Comparison of ENCODE assay signal across 15 cellular contexts in genomic region chr21:39051561-39051949, GRCh38.
DNase-seq lines count a peak whose midpoint lies in the region; ATAC-seq, FAIRE-seq and TF ChIP-seq lines count a peak whose summit lies in the region.
"Had no signal": no experiment of that assay in that cellular context is flagged by ENCODE, and none has a peak within 500 bp of the region (broad histone marks: within the 10 kb centered on the region; RNA-seq: fewer than 3 reads in every experiment).

No MANE protein-coding gene starts in this region.

- WGBS in IMR-90 (ENCODE audit: extremely low coverage in 2 of 2, insufficient read length in 1 of 2), 2 experiments: no CpG with 5 or more reads among the region's 4 CpGs

- H3K4ac ChIP-seq in IMR-90 (ENCODE audit: low read depth, low read length): peak overlapping the region; percentile 75

- DNase-seq in AG20443 (ENCODE audit: low spot score) (peak; percentile 85), IMR-90 (peak; percentile 88), epithelial cell of esophagus (ENCODE audit: low read depth) (peak; percentile 99), immature natural killer cell (no peak), kidney (no peak)
- DNase-seq in central memory CD4-positive, alpha-beta T cell: no peak
- DNase-seq: activated CD4-positive, CD25-positive, alpha-beta regulatory T cell; activated CD8-positive, alpha-beta memory T cell treated with anti-CD3 and anti-CD28 coated beads, Interleukin-2, amount 50 U/mL, for 48 hours; activated naive CD4-positive, alpha-beta T cell treated with anti-CD3 and anti-CD28 coated beads, Interleukin-2, amount 50 U/mL, for 16 hours; C1 segment of cervical spinal cord; pancreas; stimulated activated CD8-positive, alpha-beta memory T cell treated with anti-CD3 and anti-CD28 coated beads, Interleukin-4, amount 100 ng/mL, for 48 hours had no signal

- H3K14ac ChIP-seq in IMR-90 (replicated peaks; ENCODE audit: low read depth, low read length): peak overlapping the region; percentile 72; the same call in 1 of the 2 replicates

- H3K9me3 ChIP-seq in IMR-90 (ENCODE audit: control insufficient read depth, insufficient read depth, low read length) (no peaks in the 10 kb centered on the region), kidney (ENCODE audit: control insufficient read depth in 1 of 2, low read length in 2 of 2) (no peaks in the 10 kb centered on the region)
- H3K9me3 ChIP-seq: pancreas had no signal

- CTCF ChIA-PET in IMR-90 (lab: Yijun Ruan, JAX): interaction anchor here (0.5 kb wide), 1 partner anchor 245 kb away, joined by 3 read pairs; no protein-coding TSS in a partner anchor

- H3K27me3 Mint-ChIP-seq in nephron (ENCODE audit: low read depth): no peaks in the 10 kb centered on the region
- H3K27me3 Mint-ChIP-seq in immature natural killer cell (ENCODE audit: low read depth in 3 of 3): peaks cover 2 to 5% (median 2%) of the 10 kb centered on the region in 3 donors

- peak overlapping the region in 1 of 2 experiments; percentile 59; a peak in 1 of 4 replicates for H4K8ac ChIP-seq in IMR-90 (ENCODE audit: low read depth in 2 of 2, low read length in 2 of 2)

- H3K4me3 Mint-ChIP-seq in nephron (no peak overlapping the region), immature natural killer cell (no peak overlapping the region)

- H3K4me1 Mint-ChIP-seq in nephron: peaks cover 23% of the 10 kb centered on the region
- H3K4me1 Mint-ChIP-seq in immature natural killer cell: no peaks in the 10 kb centered on the region

- peak overlapping the region; percentile 93; the same call in 1 of the 3 replicates for H2BK15ac ChIP-seq in IMR-90 (ENCODE audit: low read depth, low read length)

- no peak overlapping the region for H3K56ac ChIP-seq in IMR-90 (ENCODE audit: extremely low read depth, insufficient read depth, low read length)

- H3K18ac ChIP-seq in IMR-90 (ENCODE audit: low read depth, low read length): no peak overlapping the region; the same call in 1 of the 2 replicates

- no peaks in the 10 kb centered on the region for H3K79me1 ChIP-seq in IMR-90 (ENCODE audit: low read depth in 1 of 2, low read length in 2 of 2)

- H2AK5ac ChIP-seq in IMR-90 (ENCODE audit: low read depth, low read length): 0 out of 2 replicates have a peak overlapping the region, but pooled peaks have one; percentile 71

- no peak for TF ChIP-seq POLR2A in IMR-90 (IDR thresholded peaks at IDR 0.05; ENCODE audit: low read depth, low read length)

- peak overlapping the region; percentile 57; the same call in 1 of the 2 replicates for H4K91ac ChIP-seq in IMR-90 (ENCODE audit: insufficient read depth, low read depth, low read length)

- no TSS peak for BruUV-seq in IMR-90 (replicated peaks; lab: Mats Ljungman, UMichigan)

- POLR2A ChIA-PET in IMR-90 (lab: Charles Lee; ENCODE audit: unreplicated experiment): no interaction called here

- H2BK5ac ChIP-seq in IMR-90 (ENCODE audit: low read depth, low read length, poor library complexity, severe bottlenecking): peak overlapping the region; percentile 73

- H3K9me1 ChIP-seq in IMR-90 (ENCODE audit: insufficient read depth, low read length): peaks cover 12% of the 10 kb centered on the region; the same call in 1 of the 2 replicates

- no peak overlapping the region for H3K9ac ChIP-seq in IMR-90 (ENCODE audit: low read depth, low read length)
- H3K9ac ChIP-seq in kidney (ENCODE audit: low read length in 2 of 2): no peak overlapping the region

- H3K9me3 Mint-ChIP-seq in nephron: no peaks in the 10 kb centered on the region
- H3K9me3 Mint-ChIP-seq in immature natural killer cell: no peaks in the 10 kb centered on the region

- no peaks in the 10 kb centered on the region for H4K20me1 ChIP-seq in IMR-90 (ENCODE audit: insufficient read depth, low read length)

- H3K27ac Mint-ChIP-seq in nephron (peak overlapping the region in 2 of 3 experiments; percentile 71 to 72), immature natural killer cell (no peak overlapping the region)

- TF ChIP-seq CTCF in IMR-90 (conservative IDR thresholded peaks at IDR 0.05; ENCODE audit: low read depth, low read length): no peak
- TF ChIP-seq CTCF in epithelial cell of esophagus (IDR thresholded peaks at IDR 0.05; ENCODE audit: insufficient read depth, low read depth, low read length, missing control alignments): peak; percentile 21
- no peak for TF ChIP-seq CTCF in nephron (IDR thresholded peaks at IDR 0.05; ENCODE audit: unreplicated experiment in 3 of 3)
- no peak for TF ChIP-seq CTCF in kidney (IDR thresholded peaks at IDR 0.05; ENCODE audit: borderline replicate concordance, extremely low read depth, insufficient read depth)

- peak overlapping the region; percentile 88 for H2BK20ac ChIP-seq in IMR-90 (ENCODE audit: low read depth, low read length)

- peaks cover 4% of the 10 kb centered on the region; the same call in 1 of the 2 replicates for H3K4me1 ChIP-seq in IMR-90 (ENCODE audit: control insufficient read depth, insufficient read depth, low read length)
- H3K4me1 ChIP-seq in kidney (ENCODE audit: control insufficient read depth in 1 of 2, insufficient read depth in 1 of 2, low read depth in 1 of 2, low read length in 2 of 2): peaks cover 0 to 5% of the 10 kb centered on the region in 2 donors
- H3K4me1 ChIP-seq: pancreas had no signal

- H3K27me3 ChIP-seq in IMR-90 (ENCODE audit: control insufficient read depth, insufficient read depth, low read length): peaks cover 2% of the 10 kb centered on the region; the same call in 1 of the 2 replicates
- H3K27me3 ChIP-seq: pancreas had no signal

- H3K23ac ChIP-seq in IMR-90 (ENCODE audit: low read depth, low read length): peak overlapping the region; percentile 64; the same call in 1 of the 2 replicates

- H2AK9ac ChIP-seq in IMR-90 (replicated peaks; ENCODE audit: low read depth, low read length, poor library complexity): peak overlapping the region; percentile 76

- in situ Hi-C loops in IMR-90 (cut with MboI; ENCODE audit: low sequenced_read_pairs): no loop called here

- peak overlapping the region; percentile 84 for H2AFZ ChIP-seq in IMR-90 (replicated peaks; ENCODE audit: low read length, poor library complexity)

- peak; percentile 30; the same call in 1 of the 2 replicates for TF ChIP-seq RAD21 in IMR-90 (IDR thresholded peaks at IDR 0.05; ENCODE audit: low read length)

- H3K4me2 ChIP-seq in IMR-90 (ENCODE audit: low read depth, low read length): no peak overlapping the region

- no peak overlapping the region for H3K4me3 ChIP-seq in IMR-90 (ENCODE audit: insufficient read depth, low read depth, low read length)
- no peak overlapping the region for H3K4me3 ChIP-seq in epithelial cell of esophagus (ENCODE audit: low read length)
- no peak overlapping the region for H3K4me3 ChIP-seq in kidney (ENCODE audit: low read length in 2 of 2)
- H3K4me3 ChIP-seq: lung, pancreas had no signal

- H3K27ac ChIP-seq in IMR-90 (ENCODE audit: insufficient read depth, low read length) (no peak overlapping the region; the same call in 1 of the 2 replicates), kidney (ENCODE audit: low read depth in 2 of 2, low read length in 2 of 2) (no peak overlapping the region)
- H3K27ac ChIP-seq: pancreas had no signal

- H2BK120ac ChIP-seq in IMR-90 (ENCODE audit: low read depth, low read length): peak overlapping the region; percentile 80

- intact Hi-C loops in IMR-90 (cut with micrococcal nuclease) (no loop called here), kidney (cut with DNase I) (no loop called here)

- dilution Hi-C loops in IMR-90 (cut with HindIII; ENCODE audit: low sequenced_read_pairs, unreplicated experiment): no loop called here

- peak; percentile 89 for ATAC-seq in IMR-90 (ENCODE audit: low read depth)
- ATAC-seq in GM19351 (IDR thresholded peaks at IDR 0.05; ENCODE audit: unreplicated experiment): no peak
- ATAC-seq: pancreas had no signal

- H3K36me3 ChIP-seq in IMR-90 (ENCODE audit: control insufficient read depth, insufficient read depth, low read length) (no peaks in the 10 kb centered on the region), kidney (ENCODE audit: control insufficient read depth in 1 of 2, insufficient read depth in 2 of 2, low read length in 2 of 2) (no peaks in the 10 kb centered on the region)
- H3K36me3 ChIP-seq: pancreas had no signal

- H3K36me3 Mint-ChIP-seq in nephron (ENCODE audit: low read depth) (no peaks in the 10 kb centered on the region), immature natural killer cell (no peaks in the 10 kb centered on the region)

- H4K5ac ChIP-seq in IMR-90 (ENCODE audit: low read depth, low read length): peak overlapping the region; percentile 14; the same call in 1 of the 2 replicates

- no peak for FAIRE-seq in kidney (lab: Jason Lieb, UNC)

TF ChIP-seq in IMR-90, 13 proteins besides CTCF, POLR2A, EP300 and RAD21:
- TF ChIP-seq BHLHE40 (IDR thresholded peaks at IDR 0.05; ENCODE audit: low read depth, low read length): no peak
- no peak for TF ChIP-seq MXI1 (IDR thresholded peaks at IDR 0.05; ENCODE audit: borderline replicate concordance, low read depth, low read length)
- TF ChIP-seq SMC3 (IDR thresholded peaks at IDR 0.05; ENCODE audit: low read depth, low read length): 0 out of 2 replicates have a peak, but pooled peaks have one; percentile 7
- TF ChIP-seq RCOR1 (IDR thresholded peaks at IDR 0.05; ENCODE audit: insufficient replicate concordance, low read length): no peak
TF ChIP-seq in IMR-90: peak in this region for 1.

Comparison
In these comparisons a context has a peak if more than half of its experiments do, and no peak if none do; other contexts are left out.
1. DNase-seq: peak in AG20443 (single experiment), IMR-90 (single experiment) and epithelial cell of esophagus (single experiment); none in immature natural killer cell (0 of 3), kidney (single experiment) and central memory CD4-positive, alpha-beta T cell (single experiment).
2. H3K27ac Mint-ChIP-seq: peak in nephron (2 of 3); none in immature natural killer cell (0 of 6).